In the genomic region with DNA sequence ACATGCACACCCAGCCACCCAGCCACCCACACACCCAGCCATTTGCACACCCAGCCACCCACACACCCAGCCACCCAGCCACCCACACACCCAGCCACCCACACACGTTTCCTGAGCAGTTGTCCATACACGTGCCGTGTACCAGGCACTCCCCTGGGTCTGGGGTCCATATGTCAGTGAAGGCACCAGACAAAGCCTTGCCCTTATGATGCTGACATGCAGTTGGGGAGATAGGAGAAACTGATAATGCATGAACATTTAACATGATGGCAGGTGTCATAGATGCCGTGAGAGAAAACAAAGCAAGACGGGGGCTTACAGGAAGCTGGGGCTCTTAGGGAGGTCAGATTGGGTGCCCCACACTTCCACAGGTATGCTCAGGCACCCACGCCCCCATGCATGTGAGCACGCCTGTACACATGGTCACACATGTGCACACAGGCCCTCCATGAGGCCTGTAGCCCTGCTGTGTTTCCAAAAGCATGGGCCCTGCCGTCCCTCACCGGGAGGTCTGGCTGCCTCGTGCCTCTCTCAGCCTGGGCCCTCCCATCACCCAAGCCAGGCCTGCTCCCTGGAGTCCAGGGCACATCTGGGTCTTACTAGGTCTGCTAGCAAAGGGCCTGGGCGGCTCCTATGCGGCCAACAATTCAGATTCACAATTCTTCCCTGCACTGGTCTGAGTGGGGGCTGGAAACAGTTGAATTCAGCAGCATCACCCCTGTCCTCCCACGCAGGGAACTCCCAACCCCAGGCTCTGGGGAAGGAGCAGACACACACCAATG, we compare ENCODE assay signal across 29 cellular contexts. TPM values are rescaled to one million over a fixed set of nuclear protein-coding genes. Genes with fewer than 3 reads are reported as not detected.
"Had no signal": no experiment of that assay in that cellular context is flagged by ENCODE, and none has a peak within 500 bp of the region (broad histone marks: within the 10 kb centered on the region; RNA-seq: fewer than 3 reads in every experiment).

No MANE protein-coding gene starts in this region.

- H3K36me3 Mint-ChIP-seq: activated CD4-positive, alpha-beta memory T cell treated with anti-CD3 and anti-CD28 coated beads for 36 hours; activated naive CD8-positive, alpha-beta T cell; WTC11 had no signal

- H3K27ac ChIP-seq: brain microvascular endothelial cell, cardiac muscle cell, RWPE1, SJCRH30 had no signal

- H3K27me3 ChIP-seq: SJCRH30 had no signal

- H3K27ac Mint-ChIP-seq: activated CD4-positive, alpha-beta memory T cell treated with anti-CD3 and anti-CD28 coated beads for 36 hours; activated CD4-positive, alpha-beta T cell treated with anti-CD3 and anti-CD28 coated beads, Interleukin-2, amount 10 ng/mL, durations not matched to agents 7 days and 5 days; activated naive CD4-positive, alpha-beta T cell treated with anti-CD3 and anti-CD28 coated beads for 36 hours; activated naive CD8-positive, alpha-beta T cell; T-helper 17 cell; WTC11 had no signal

- H3K4me3 Mint-ChIP-seq: activated CD4-positive, alpha-beta memory T cell treated with anti-CD3 and anti-CD28 coated beads for 36 hours; activated CD4-positive, alpha-beta T cell treated with anti-CD3 and anti-CD28 coated beads, Interleukin-2, amount 10 ng/mL, durations not matched to agents 7 days and 5 days; activated naive CD4-positive, alpha-beta T cell treated with anti-CD3 and anti-CD28 coated beads for 36 hours; activated naive CD8-positive, alpha-beta T cell; activated T-cell treated with anti-CD3 and anti-CD28 coated beads, Interleukin-2, amount 50 U/mL, for 4 hours; T-helper 17 cell; WTC11 had no signal

- H3K9me3 Mint-ChIP-seq: activated CD4-positive, alpha-beta memory T cell treated with anti-CD3 and anti-CD28 coated beads for 36 hours; activated CD4-positive, alpha-beta T cell treated with anti-CD3 and anti-CD28 coated beads, Interleukin-2, amount 10 ng/mL, durations not matched to agents 7 days and 5 days; activated naive CD4-positive, alpha-beta T cell treated with anti-CD3 and anti-CD28 coated beads for 36 hours; activated T-cell treated with anti-CD3 and anti-CD28 coated beads, Interleukin-2, amount 50 U/mL, for 4 hours; WTC11 had no signal

- H3K4me3 ChIP-seq: cardiac muscle cell, SJCRH30 had no signal

- H3K9me3 ChIP-seq: SJCRH30 had no signal

- H3K36me3 ChIP-seq: brain microvascular endothelial cell, cardiac muscle cell, SJCRH30 had no signal

- DNase-seq: activated CD4-positive, alpha-beta memory T cell treated with anti-CD3 and anti-CD28 coated beads for 36 hours; activated CD4-positive, alpha-beta T cell treated with anti-CD3 and anti-CD28 coated beads for 1 hour; activated CD4-positive, alpha-beta T cell treated with anti-CD3 and anti-CD28 coated beads, Interleukin-2, amount 10 ng/mL, durations not matched to agents 7 days and 5 days; activated CD8-positive, alpha-beta memory T cell treated with anti-CD3 and anti-CD28 coated beads for 24 hours; activated gamma-delta T cell; activated naive CD4-positive, alpha-beta T cell treated with anti-CD3 and anti-CD28 coated beads for 36 hours; activated T-cell treated with anti-CD3 and anti-CD28 coated beads, Interleukin-2, amount 50 U/mL, for 4 hours; amygdala; brain microvascular endothelial cell; Kasumi-1; KBM-7; NCI-H1105 treated with DMSO at 0.1 percent for 48 hours; NCI-H1436 treated with DMSO at 0.1 percent for 48 hours; NCI-H187; NCI-H2081; NCI-H226; NCI-H510A treated with DMSO at 0.1 percent for 48 hours; NCI-H69; NK-92 treated with Interleukin-12 subunit alpha and Interleukin-12 subunit beta, amount 100 ng/mL, for 24 hours; OCI-M1; Right ventricle myocardium superior; SJCRH30; T-helper 17 cell; T-helper 9 cell had no signal

RNA-seq across cellular contexts. Expression of gene DNAJB8, which starts 3.6 kb away (rescaled TPM):
- total RNA-seq: activated CD4-positive, alpha-beta memory T cell treated with anti-CD3 and anti-CD28 coated beads for 36 hours; activated CD4-positive, alpha-beta T cell treated with anti-CD3 and anti-CD28 coated beads, Interleukin-2, amount 10 ng/mL, durations not matched to agents 7 days and 5 days; activated naive CD4-positive, alpha-beta T cell treated with anti-CD3 and anti-CD28 coated beads for 36 hours; activated T-cell treated with anti-CD3 and anti-CD28 coated beads, Interleukin-2, amount 50 U/mL, for 4 hours; astrocyte; cardiac muscle cell; Right ventricle myocardium superior; SJCRH30; T-helper 17 cell; WTC11 had no signal
- polyA plus RNA-seq: cardiac muscle cell had no signal

RNA-seq across cellular contexts. Expression of gene GATA2, which starts 22.7 kb away (rescaled TPM):
- total RNA-seq: activated CD4-positive, alpha-beta memory T cell treated with anti-CD3 and anti-CD28 coated beads for 36 hours; activated CD4-positive, alpha-beta T cell treated with anti-CD3 and anti-CD28 coated beads, Interleukin-2, amount 10 ng/mL, durations not matched to agents 7 days and 5 days had no signal
